8 cellular contexts compared by ENCODE assay signal in genomic region chr14:20613094-20614037, GRCh38. TPM values are rescaled to one million over a fixed set of nuclear protein-coding genes. Genes with fewer than 3 reads are reported as not detected.
A peak's percentile ranks its signal among the peaks of the same experiment; 100 is the strongest.
DNase-seq lines count a peak whose midpoint lies in the region; ATAC-seq and TF ChIP-seq lines count a peak whose summit lies in the region.

No MANE protein-coding gene starts in this region.

- peak; percentile 34 for TF ChIP-seq POLR2A in GM18951 (IDR thresholded peaks at IDR 0.05; ENCODE audit: extremely low read depth, insufficient read depth, insufficient read length)

- peak; percentile 72 for TF ChIP-seq CTCF in AG10803 (conservative IDR thresholded peaks at IDR 0.05; ENCODE audit: low read length)
- peak; percentile 86 for TF ChIP-seq CTCF in chondrocyte (IDR thresholded peaks at IDR 0.05)

- peak overlapping the region; percentile 65 for H3K4me3 ChIP-seq in AG10803 (ENCODE audit: low read length)

- ATAC-seq in HG03280 (IDR thresholded peaks at IDR 0.05; ENCODE audit: unreplicated experiment) = peak; percentile 74
- peak; percentile 86 to 88 for ATAC-seq in activated CD4-positive, CD25-positive, alpha-beta regulatory T cell treated with anti-CD3 and anti-CD28 coated beads, Interleukin-2, amount 50 U/mL, for 24 hours

- no peak overlapping the region for H3K27ac Mint-ChIP-seq in chondrocyte (ENCODE audit: unreplicated experiment)

- H3K4me1 Mint-ChIP-seq in chondrocyte (ENCODE audit: low read depth) = no peaks in the 10 kb centered on the region

- DNase-seq in AG10803 (ENCODE audit: low read depth) (peak; percentile 99), NCI-H345 (lab: John Stamatoyannopoulos, UW) (peak; percentile 83), chondrocyte (ENCODE audit: low spot score) (no peak), kidney glomerular epithelial cell (lab: John Stamatoyannopoulos, UW) (peak; percentile 99)
- DNase-seq in stimulated activated CD4-positive, alpha-beta T cell treated with anti-CD3 and anti-CD28 coated beads, Interleukin-15, amount 100 ng/mL, for 48 hours (ENCODE audit: low read depth in 2 of 2) = peak; percentile 77 to 88

- H3K9me3 Mint-ChIP-seq in chondrocyte (ENCODE audit: low read depth) = no peaks in the 10 kb centered on the region

- H3K4me3 Mint-ChIP-seq in chondrocyte (ENCODE audit: unreplicated experiment) = no peak overlapping the region

- in situ Hi-C loops in GM18951 (cut with MboI; ENCODE audit: low sequenced_read_pairs, unreplicated experiment) = loop anchor here (5.0 kb wide), 2 partner anchors 74 to 281 kb away; partner anchors contain the start of genes ANG and CCNB1IP1

- H3K36me3 Mint-ChIP-seq in chondrocyte (ENCODE audit: low read depth) = no peaks in the 10 kb centered on the region

- no peaks in the 10 kb centered on the region for H3K27me3 Mint-ChIP-seq in chondrocyte (ENCODE audit: low read depth)

RNA-seq across cellular contexts. Expression of gene RNASE12, which starts 22.2 kb away (rescaled TPM):
- total RNA-seq in chondrocyte = not detected in 3 replicates

RNA-seq across cellular contexts. Expression of gene RNASE11, which starts 25.6 kb away (rescaled TPM):
- total RNA-seq in chondrocyte = not detected in 3 replicates

RNA-seq across cellular contexts. Expression of gene OR6S1, which starts 28.1 kb away (rescaled TPM):
- not detected in 3 replicates for total RNA-seq in chondrocyte

RNA-seq across cellular contexts. Expression of gene RNASE9, which starts 52.5 kb away (rescaled TPM):
- not detected in 3 replicates for total RNA-seq in chondrocyte
